In the genomic region with DNA sequence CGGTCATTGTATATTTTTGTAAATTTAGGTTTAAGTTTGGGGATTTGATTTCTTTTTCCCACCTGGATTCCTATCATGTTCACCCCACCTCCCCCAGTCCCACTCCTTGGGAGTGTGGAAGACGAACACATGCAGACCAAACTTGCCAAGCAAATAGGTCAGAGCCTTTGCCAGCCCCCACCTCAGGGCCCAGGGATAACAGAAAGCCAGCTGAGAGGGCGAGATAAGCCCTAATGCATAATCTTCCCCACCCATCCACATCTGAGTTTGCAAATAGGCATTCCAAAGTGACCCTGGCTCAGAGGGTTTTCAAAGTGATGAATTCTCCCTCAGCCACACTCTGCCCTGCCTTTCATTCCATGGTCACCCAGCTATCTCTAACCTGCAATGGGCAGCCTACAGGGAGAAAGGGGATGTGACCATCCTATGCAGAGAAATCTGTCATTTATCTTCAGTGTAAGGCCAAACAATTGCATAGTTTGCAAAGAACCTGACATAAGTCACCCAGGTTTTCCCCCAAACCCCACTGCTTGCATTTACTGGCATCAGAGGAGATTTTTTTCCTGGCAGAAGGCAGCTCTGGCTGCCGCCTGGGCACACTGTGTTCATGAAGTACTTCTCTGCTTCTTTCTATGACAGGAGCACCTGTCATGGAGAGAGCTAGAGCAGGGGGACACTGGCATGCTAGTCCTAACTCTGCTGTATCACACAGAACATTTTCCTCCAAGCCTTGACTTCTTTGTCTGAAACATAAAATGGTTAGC, we compare ENCODE assay signal across 1 cellular context.
A peak's percentile ranks its signal among the peaks of the same experiment; 100 is the strongest.
TF ChIP-seq lines count a peak whose summit lies in the region.

No MANE protein-coding gene starts in this region.

TF ChIP-seq in K562, 482 proteins besides CTCF, POLR2A, EP300 and RAD21 (continued from another document and continues in another):
- TF ChIP-seq, protein P1, sequence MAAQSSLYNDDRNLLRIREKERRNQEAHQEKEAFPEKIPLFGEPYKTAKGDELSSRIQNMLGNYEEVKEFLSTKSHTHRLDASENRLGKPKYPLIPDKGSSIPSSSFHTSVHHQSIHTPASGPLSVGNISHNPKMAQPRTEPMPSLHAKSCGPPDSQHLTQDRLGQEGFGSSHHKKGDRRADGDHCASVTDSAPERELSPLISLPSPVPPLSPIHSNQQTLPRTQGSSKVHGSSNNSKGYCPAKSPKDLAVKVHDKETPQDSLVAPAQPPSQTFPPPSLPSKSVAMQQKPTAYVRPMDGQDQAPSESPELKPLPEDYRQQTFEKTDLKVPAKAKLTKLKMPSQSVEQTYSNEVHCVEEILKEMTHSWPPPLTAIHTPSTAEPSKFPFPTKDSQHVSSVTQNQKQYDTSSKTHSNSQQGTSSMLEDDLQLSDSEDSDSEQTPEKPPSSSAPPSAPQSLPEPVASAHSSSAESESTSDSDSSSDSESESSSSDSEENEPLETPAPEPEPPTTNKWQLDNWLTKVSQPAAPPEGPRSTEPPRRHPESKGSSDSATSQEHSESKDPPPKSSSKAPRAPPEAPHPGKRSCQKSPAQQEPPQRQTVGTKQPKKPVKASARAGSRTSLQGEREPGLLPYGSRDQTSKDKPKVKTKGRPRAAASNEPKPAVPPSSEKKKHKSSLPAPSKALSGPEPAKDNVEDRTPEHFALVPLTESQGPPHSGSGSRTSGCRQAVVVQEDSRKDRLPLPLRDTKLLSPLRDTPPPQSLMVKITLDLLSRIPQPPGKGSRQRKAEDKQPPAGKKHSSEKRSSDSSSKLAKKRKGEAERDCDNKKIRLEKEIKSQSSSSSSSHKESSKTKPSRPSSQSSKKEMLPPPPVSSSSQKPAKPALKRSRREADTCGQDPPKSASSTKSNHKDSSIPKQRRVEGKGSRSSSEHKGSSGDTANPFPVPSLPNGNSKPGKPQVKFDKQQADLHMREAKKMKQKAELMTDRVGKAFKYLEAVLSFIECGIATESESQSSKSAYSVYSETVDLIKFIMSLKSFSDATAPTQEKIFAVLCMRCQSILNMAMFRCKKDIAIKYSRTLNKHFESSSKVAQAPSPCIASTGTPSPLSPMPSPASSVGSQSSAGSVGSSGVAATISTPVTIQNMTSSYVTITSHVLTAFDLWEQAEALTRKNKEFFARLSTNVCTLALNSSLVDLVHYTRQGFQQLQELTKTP (IDR thresholded peaks at IDR 0.05; ENCODE audit: low read depth in 1 of 2, partially characterized antibody in 2 of 2), result peak in 1 of 2 experiments; percentile 81
- peak; percentile 90 for TF ChIP-seq RNF2 (IDR thresholded peaks at IDR 0.05)
- peak; percentile 74; the same call in 1 of the 2 replicates for TF ChIP-seq L3MBTL2 (IDR thresholded peaks at IDR 0.05)
- peak; percentile 66; the same call in 1 of the 2 replicates for TF ChIP-seq SP1 (CRISPR knock-in tag; IDR thresholded peaks at IDR 0.05)
- TF ChIP-seq LEF1 (IDR thresholded peaks at IDR 0.05), result peak; percentile 96
- TF ChIP-seq CXXC5 (CRISPR knock-in tag; IDR thresholded peaks at IDR 0.05), result peak; percentile 80
- TF ChIP-seq NR2F6 (CRISPR knock-in tag; IDR thresholded peaks at IDR 0.05), result no peak
- no peak for TF ChIP-seq LARP7 (IDR thresholded peaks at IDR 0.05)
- no peak for TF ChIP-seq ELF1 (tag; IDR thresholded peaks at IDR 0.05)
- no peak for TF ChIP-seq PPARD (CRISPR knock-in tag; IDR thresholded peaks at IDR 0.05)
- no peak for TF ChIP-seq MCM2 (IDR thresholded peaks at IDR 0.05; ENCODE audit: low read depth)
- peak; percentile 93 for TF ChIP-seq TARDBP (IDR thresholded peaks at IDR 0.05)
- TF ChIP-seq NR4A1 (CRISPR knock-in tag; IDR thresholded peaks at IDR 0.05), result no peak
- peak; percentile 84; the same call in 1 of the 2 replicates for TF ChIP-seq NR4A1 (tag; IDR thresholded peaks at IDR 0.05)
- no peak for TF ChIP-seq CBX8 (IDR thresholded peaks at IDR 0.05; ENCODE audit: borderline replicate concordance, extremely low read depth, low read depth, low read length, poor library complexity, severe bottlenecking)
- TF ChIP-seq PATZ1 (CRISPR knock-in tag; IDR thresholded peaks at IDR 0.05; ENCODE audit: borderline replicate concordance), result no peak
- no peak for TF ChIP-seq ZC3H8 (IDR thresholded peaks at IDR 0.05)
- TF ChIP-seq, protein P2, sequence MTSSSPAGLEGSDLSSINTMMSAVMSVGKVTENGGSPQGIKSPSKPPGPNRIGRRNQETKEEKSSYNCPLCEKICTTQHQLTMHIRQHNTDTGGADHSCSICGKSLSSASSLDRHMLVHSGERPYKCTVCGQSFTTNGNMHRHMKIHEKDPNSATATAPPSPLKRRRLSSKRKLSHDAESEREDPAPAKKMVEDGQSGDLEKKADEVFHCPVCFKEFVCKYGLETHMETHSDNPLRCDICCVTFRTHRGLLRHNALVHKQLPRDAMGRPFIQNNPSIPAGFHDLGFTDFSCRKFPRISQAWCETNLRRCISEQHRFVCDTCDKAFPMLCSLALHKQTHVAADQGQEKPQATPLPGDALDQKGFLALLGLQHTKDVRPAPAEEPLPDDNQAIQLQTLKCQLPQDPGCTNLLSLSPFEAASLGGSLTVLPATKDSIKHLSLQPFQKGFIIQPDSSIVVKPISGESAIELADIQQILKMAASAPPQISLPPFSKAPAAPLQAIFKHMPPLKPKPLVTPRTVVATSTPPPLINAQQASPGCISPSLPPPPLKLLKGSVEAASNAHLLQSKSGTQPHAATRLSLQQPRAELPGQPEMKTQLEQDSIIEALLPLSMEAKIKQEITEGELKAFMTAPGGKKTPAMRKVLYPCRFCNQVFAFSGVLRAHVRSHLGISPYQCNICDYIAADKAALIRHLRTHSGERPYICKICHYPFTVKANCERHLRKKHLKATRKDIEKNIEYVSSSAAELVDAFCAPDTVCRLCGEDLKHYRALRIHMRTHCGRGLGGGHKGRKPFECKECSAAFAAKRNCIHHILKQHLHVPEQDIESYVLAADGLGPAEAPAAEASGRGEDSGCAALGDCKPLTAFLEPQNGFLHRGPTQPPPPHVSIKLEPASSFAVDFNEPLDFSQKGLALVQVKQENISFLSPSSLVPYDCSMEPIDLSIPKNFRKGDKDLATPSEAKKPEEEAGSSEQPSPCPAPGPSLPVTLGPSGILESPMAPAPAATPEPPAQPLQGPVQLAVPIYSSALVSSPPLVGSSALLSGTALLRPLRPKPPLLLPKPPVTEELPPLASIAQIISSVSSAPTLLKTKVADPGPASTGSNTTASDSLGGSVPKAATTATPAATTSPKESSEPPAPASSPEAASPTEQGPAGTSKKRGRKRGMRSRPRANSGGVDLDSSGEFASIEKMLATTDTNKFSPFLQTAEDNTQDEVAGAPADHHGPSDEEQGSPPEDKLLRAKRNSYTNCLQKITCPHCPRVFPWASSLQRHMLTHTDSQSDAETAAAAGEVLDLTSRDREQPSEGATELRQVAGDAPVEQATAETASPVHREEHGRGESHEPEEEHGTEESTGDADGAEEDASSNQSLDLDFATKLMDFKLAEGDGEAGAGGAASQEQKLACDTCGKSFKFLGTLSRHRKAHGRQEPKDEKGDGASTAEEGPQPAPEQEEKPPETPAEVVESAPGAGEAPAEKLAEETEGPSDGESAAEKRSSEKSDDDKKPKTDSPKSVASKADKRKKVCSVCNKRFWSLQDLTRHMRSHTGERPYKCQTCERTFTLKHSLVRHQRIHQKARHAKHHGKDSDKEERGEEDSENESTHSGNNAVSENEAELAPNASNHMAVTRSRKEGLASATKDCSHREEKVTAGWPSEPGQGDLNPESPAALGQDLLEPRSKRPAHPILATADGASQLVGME (CRISPR knock-in tag; IDR thresholded peaks at IDR 0.05), result peak; percentile 60; the same call in 1 of the 2 replicates
- TF ChIP-seq ZNF212 (CRISPR knock-in tag; IDR thresholded peaks at IDR 0.05), result no peak
- TF ChIP-seq, protein P3, sequence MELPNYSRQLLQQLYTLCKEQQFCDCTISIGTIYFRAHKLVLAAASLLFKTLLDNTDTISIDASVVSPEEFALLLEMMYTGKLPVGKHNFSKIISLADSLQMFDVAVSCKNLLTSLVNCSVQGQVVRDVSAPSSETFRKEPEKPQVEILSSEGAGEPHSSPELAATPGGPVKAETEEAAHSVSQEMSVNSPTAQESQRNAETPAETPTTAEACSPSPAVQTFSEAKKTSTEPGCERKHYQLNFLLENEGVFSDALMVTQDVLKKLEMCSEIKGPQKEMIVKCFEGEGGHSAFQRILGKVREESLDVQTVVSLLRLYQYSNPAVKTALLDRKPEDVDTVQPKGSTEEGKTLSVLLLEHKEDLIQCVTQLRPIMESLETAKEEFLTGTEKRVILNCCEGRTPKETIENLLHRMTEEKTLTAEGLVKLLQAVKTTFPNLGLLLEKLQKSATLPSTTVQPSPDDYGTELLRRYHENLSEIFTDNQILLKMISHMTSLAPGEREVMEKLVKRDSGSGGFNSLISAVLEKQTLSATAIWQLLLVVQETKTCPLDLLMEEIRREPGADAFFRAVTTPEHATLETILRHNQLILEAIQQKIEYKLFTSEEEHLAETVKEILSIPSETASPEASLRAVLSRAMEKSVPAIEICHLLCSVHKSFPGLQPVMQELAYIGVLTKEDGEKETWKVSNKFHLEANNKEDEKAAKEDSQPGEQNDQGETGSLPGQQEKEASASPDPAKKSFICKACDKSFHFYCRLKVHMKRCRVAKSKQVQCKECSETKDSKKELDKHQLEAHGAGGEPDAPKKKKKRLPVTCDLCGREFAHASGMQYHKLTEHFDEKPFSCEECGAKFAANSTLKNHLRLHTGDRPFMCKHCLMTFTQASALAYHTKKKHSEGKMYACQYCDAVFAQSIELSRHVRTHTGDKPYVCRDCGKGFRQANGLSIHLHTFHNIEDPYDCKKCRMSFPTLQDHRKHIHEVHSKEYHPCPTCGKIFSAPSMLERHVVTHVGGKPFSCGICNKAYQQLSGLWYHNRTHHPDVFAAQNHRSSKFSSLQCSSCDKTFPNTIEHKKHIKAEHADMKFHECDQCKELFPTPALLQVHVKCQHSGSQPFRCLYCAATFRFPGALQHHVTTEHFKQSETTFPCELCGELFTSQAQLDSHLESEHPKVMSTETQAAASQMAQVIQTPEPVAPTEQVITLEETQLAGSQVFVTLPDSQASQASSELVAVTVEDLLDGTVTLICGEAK (IDR thresholded peaks at IDR 0.05), result no peak
- TF ChIP-seq, protein P3 (CRISPR knock-in tag; IDR thresholded peaks at IDR 0.05), result no peak
- TF ChIP-seq ZNF354B (CRISPR knock-in tag; IDR thresholded peaks at IDR 0.05), result no peak
- TF ChIP-seq SETDB1 (IDR thresholded peaks at IDR 0.05; ENCODE audit: low read length), result no peak
- TF ChIP-seq ZNF174 (CRISPR knock-in tag; IDR thresholded peaks at IDR 0.05), result no peak
- no peak for TF ChIP-seq POLR2G (IDR thresholded peaks at IDR 0.05; ENCODE audit: low read depth, low read length)
- TF ChIP-seq MEF2D (tag; conservative IDR thresholded peaks at IDR 0.05; ENCODE audit: low read depth), result peak; percentile 73
- TF ChIP-seq ILK (tag; IDR thresholded peaks at IDR 0.05; ENCODE audit: borderline replicate concordance, low read depth), result no peak
- no peak for TF ChIP-seq EWSR1 (IDR thresholded peaks at IDR 0.05; ENCODE audit: borderline replicate concordance, low read depth, partially characterized antibody)
- no peak for TF ChIP-seq ETV6 (IDR thresholded peaks at IDR 0.05; ENCODE audit: borderline replicate concordance in 1 of 2, low read depth in 2 of 2, low read length in 1 of 2)
- TF ChIP-seq ETV6 (CRISPR knock-in tag; IDR thresholded peaks at IDR 0.05; ENCODE audit: borderline replicate concordance), result no peak
- TF ChIP-seq TFAM (CRISPR knock-in tag; conservative IDR thresholded peaks at IDR 0.05), result no peak
- no peak for TF ChIP-seq TAF15 (IDR thresholded peaks at IDR 0.05; ENCODE audit: low read depth, low read length)
- TF ChIP-seq ZNF764 (CRISPR knock-in tag; IDR thresholded peaks at IDR 0.05; ENCODE audit: low read depth), result no peak
- TF ChIP-seq ZNF146 (CRISPR knock-in tag; IDR thresholded peaks at IDR 0.05; ENCODE audit: unreplicated experiment), result no peak
- no peak for TF ChIP-seq ZNF717 (CRISPR knock-in tag; IDR thresholded peaks at IDR 0.05)
- peak; percentile 98 for TF ChIP-seq SMARCE1 (IDR thresholded peaks at IDR 0.05)
